Comparison of ENCODE assay signal across 17 cellular contexts in the genomic region with DNA sequence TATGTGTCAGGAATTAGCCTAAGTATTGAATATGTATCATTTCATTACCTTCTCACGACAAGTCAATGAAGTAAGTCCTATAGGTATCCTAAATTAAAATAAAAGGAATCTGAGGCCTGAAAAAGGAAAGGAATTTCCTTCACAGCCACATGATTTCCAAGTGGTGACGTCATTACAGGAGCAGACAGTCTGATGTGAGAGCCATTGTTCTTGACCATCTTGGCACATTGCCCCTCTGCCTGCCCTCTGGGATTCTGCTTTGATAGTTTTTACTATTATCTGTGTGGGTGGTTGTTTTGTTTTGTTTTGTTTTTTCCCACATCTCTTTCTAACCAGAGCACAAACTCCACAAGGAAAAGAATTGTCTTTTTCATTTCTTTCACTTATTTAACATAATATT.
DNase-seq lines count a peak whose midpoint lies in the region; ATAC-seq and TF ChIP-seq lines count a peak whose summit lies in the region.
"Had no signal": no experiment of that assay in that cellular context is flagged by ENCODE, and none has a peak within 500 bp of the region (broad histone marks: within the 10 kb centered on the region; RNA-seq: fewer than 3 reads in every experiment).

No MANE protein-coding gene starts in this region.

- H3K4me1 Mint-ChIP-seq in progenitor cell of endocrine pancreas (ENCODE audit: low read depth): peaks cover 48% of the 10 kb centered on the region
- no peaks in the 10 kb centered on the region for H3K4me1 Mint-ChIP-seq in activated naive CD4-positive, alpha-beta T cell treated with anti-CD3 and anti-CD28 coated beads for 36 hours (ENCODE audit: low read depth)
- H3K4me1 Mint-ChIP-seq: activated B cell treated with CpG ODN at 0.5 μM for 24 hours had no signal

- peaks cover 7% of the 10 kb centered on the region for H3K9me3 Mint-ChIP-seq in progenitor cell of endocrine pancreas (ENCODE audit: low read depth)
- no peaks in the 10 kb centered on the region for H3K9me3 Mint-ChIP-seq in activated naive CD4-positive, alpha-beta T cell treated with anti-CD3 and anti-CD28 coated beads for 36 hours
- H3K9me3 Mint-ChIP-seq: activated B cell treated with CpG ODN at 0.5 μM for 24 hours had no signal

- in situ Hi-C loops in GM13977 (cut with MboI; ENCODE audit: low pct_unique_long_range_greater_than_20kb, low sequenced_read_pairs, unreplicated experiment): no loop called here

- CTCF ChIA-PET in activated naive CD4-positive, alpha-beta T cell treated with anti-CD3 and anti-CD28 coated beads for 36 hours (lab: Charles Lee): no interaction called here

- H3K4me3 ChIP-seq in fibroblast of pulmonary artery (replicated peaks; ENCODE audit: low read depth, low read length): no peak overlapping the region
- H3K4me3 ChIP-seq: dorsolateral prefrontal cortex, pancreas, PC-9 had no signal

- no peaks in the 10 kb centered on the region for H3K27me3 Mint-ChIP-seq in progenitor cell of endocrine pancreas
- H3K27me3 Mint-ChIP-seq in activated naive CD4-positive, alpha-beta T cell treated with anti-CD3 and anti-CD28 coated beads for 36 hours (ENCODE audit: low read depth): no peaks in the 10 kb centered on the region
- H3K27me3 Mint-ChIP-seq: activated B cell treated with CpG ODN at 0.5 μM for 24 hours had no signal

- peak; percentile 22 for DNase-seq in H4 (ENCODE audit: low spot score)
- DNase-seq in NCI-H2029 treated with DMSO at 0.1 percent for 48 hours (lab: John Stamatoyannopoulos, UW): peak; percentile 16
- DNase-seq in fibroblast of pulmonary artery (ENCODE audit: low read depth): peak; percentile 1
- DNase-seq in progenitor cell of endocrine pancreas (ENCODE audit: low spot score, unreplicated experiment): no peak
- DNase-seq in GM13977 (ENCODE audit: low spot score): no peak
- DNase-seq in activated naive CD4-positive, alpha-beta T cell treated with anti-CD3 and anti-CD28 coated beads for 36 hours: no peak
- DNase-seq: activated B cell treated with CpG ODN at 0.5 μM for 24 hours; activated CD8-positive, alpha-beta memory T cell treated with anti-CD3 and anti-CD28 coated beads for 24 hours; DMS 273 treated with DMSO at 0.1 percent for 48 hours; GF-D8; left ventricle myocardium superior; NCI-H524; stimulated activated CD4-positive, alpha-beta T cell treated with anti-CD3 and anti-CD28 coated beads, Interleukin-2, amount 100 ng/mL, for 48 hours had no signal

- H3K4me3 Mint-ChIP-seq in progenitor cell of endocrine pancreas (ENCODE audit: low read depth): no peak overlapping the region
- no peak overlapping the region for H3K4me3 Mint-ChIP-seq in activated naive CD4-positive, alpha-beta T cell treated with anti-CD3 and anti-CD28 coated beads for 36 hours
- H3K4me3 Mint-ChIP-seq: activated B cell treated with CpG ODN at 0.5 μM for 24 hours had no signal

- no peak for ATAC-seq in GM21723 (IDR thresholded peaks at IDR 0.05; ENCODE audit: unreplicated experiment)
- ATAC-seq: left ventricle myocardium superior had no signal

- peaks cover 3% of the 10 kb centered on the region for H3K36me3 Mint-ChIP-seq in progenitor cell of endocrine pancreas (ENCODE audit: insufficient read depth)
- H3K36me3 Mint-ChIP-seq in activated naive CD4-positive, alpha-beta T cell treated with anti-CD3 and anti-CD28 coated beads for 36 hours (ENCODE audit: low read depth): no peaks in the 10 kb centered on the region

- intact Hi-C loops in activated naive CD4-positive, alpha-beta T cell treated with anti-CD3 and anti-CD28 coated beads for 36 hours (cut with micrococcal nuclease): no loop called here

- TF ChIP-seq CTCF in fibroblast of pulmonary artery (IDR thresholded peaks at IDR 0.05; ENCODE audit: low read length, missing control alignments) (no peak), progenitor cell of endocrine pancreas (IDR thresholded peaks at IDR 0.05; ENCODE audit: unreplicated experiment) (no peak), GM13977 (IDR thresholded peaks at IDR 0.05; ENCODE audit: extremely low read depth, insufficient read depth, missing control alignments) (no peak)

- peak overlapping the region; percentile 97 for H3K27ac Mint-ChIP-seq in progenitor cell of endocrine pancreas
- H3K27ac Mint-ChIP-seq in activated naive CD4-positive, alpha-beta T cell treated with anti-CD3 and anti-CD28 coated beads for 36 hours: no peak overlapping the region
- H3K27ac Mint-ChIP-seq: activated B cell treated with CpG ODN at 0.5 μM for 24 hours had no signal

Comparison
In these comparisons a context has a peak if more than half of its experiments do, and no peak if none do; other contexts are left out.
1. DNase-seq: peak in H4 (single experiment), NCI-H2029 treated with DMSO at 0.1 percent for 48 hours (single experiment) and fibroblast of pulmonary artery (single experiment); none in progenitor cell of endocrine pancreas (single experiment), GM13977 (single experiment) and activated naive CD4-positive, alpha-beta T cell treated with anti-CD3 and anti-CD28 coated beads for 36 hours (single experiment).